25 cellular contexts compared by ENCODE assay signal in the genomic region with DNA sequence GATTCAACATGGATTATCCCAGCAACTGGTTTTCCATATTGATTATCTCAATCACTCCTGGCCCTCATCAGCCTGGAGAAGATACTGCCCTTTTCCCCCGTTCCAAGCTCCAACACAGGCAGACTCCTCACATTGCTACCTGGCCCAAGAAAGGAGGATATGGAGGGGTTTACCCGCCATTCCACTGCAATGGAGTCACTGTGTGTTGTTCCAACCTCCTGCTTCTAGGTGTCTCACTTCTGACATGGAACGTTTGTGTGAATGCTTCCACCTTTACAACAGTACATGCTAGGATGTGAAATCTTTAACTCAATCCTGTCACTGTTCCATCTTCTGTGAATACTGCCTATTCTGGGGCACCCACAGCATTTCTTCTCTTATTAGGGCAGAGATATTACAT. TPM values are rescaled to one million over a fixed set of nuclear protein-coding genes. Genes with fewer than 3 reads are reported as not detected.
DNase-seq lines count a peak whose midpoint lies in the region; ATAC-seq, FAIRE-seq and TF ChIP-seq lines count a peak whose summit lies in the region.
"Had no signal": no experiment of that assay in that cellular context is flagged by ENCODE, and none has a peak within 500 bp of the region (broad histone marks: within the 10 kb centered on the region; RNA-seq: fewer than 3 reads in every experiment).

No MANE protein-coding gene starts in this region.

- no peak overlapping the region for H3K4me3 Mint-ChIP-seq in GM23338
- H3K4me3 Mint-ChIP-seq in naive thymus-derived CD8-positive, alpha-beta T cell = no peak overlapping the region
- H3K4me3 Mint-ChIP-seq: CD14-positive monocyte; CD4-positive, alpha-beta T cell; CD8-positive, alpha-beta memory T cell; H9; HFFc6 had no signal

- no peaks in the 10 kb centered on the region for H3K36me3 ChIP-seq in GM23338 (ENCODE audit: insufficient read depth)
- H3K36me3 ChIP-seq in K562 (ENCODE audit: control insufficient read depth, insufficient read depth, low read length) = no peaks in the 10 kb centered on the region
- no peaks in the 10 kb centered on the region for H3K36me3 ChIP-seq in mesendoderm (ENCODE audit: control insufficient read depth, insufficient read depth, low read length)
- H3K36me3 ChIP-seq: BE2C had no signal

- no peaks in the 10 kb centered on the region for H3F3A ChIP-seq in GM23338 (replicated peaks; ENCODE audit: low read depth)

- no peak overlapping the region for H2BK120ac ChIP-seq in mesendoderm (ENCODE audit: low read depth, low read length)

- H3K4ac ChIP-seq in mesendoderm (ENCODE audit: low read depth, low read length) = no peak overlapping the region

- H3K4me2 ChIP-seq in GM23338 (no peak overlapping the region), K562 (ENCODE audit: insufficient read depth, low read length) (no peak overlapping the region), mesendoderm (ENCODE audit: low read length) (no peak overlapping the region)
- H3K4me2 ChIP-seq: A549; BLaER1 treated with 17β-estradiol and CSF1 and Interleukin-3, amounts not matched to agents 10 nM and 100 nM had no signal

- H3K4me1 ChIP-seq in GM23338 (ENCODE audit: insufficient read depth) (no peaks in the 10 kb centered on the region), K562 (replicated peaks in 1 of 2; ENCODE audit: control insufficient read depth in 2 of 2, insufficient read depth in 2 of 2, low read length in 2 of 2) (no peaks in the 10 kb centered on the region), mesendoderm (ENCODE audit: control insufficient read depth, low read depth, low read length) (no peaks in the 10 kb centered on the region)
- H3K4me1 ChIP-seq: A549; BE2C; BLaER1 treated with 17β-estradiol and CSF1 and Interleukin-3, amounts not matched to agents 10 nM and 100 nM had no signal

- TF ChIP-seq CTCF in GM23338 (conservative IDR thresholded peaks at IDR 0.05; ENCODE audit: low read depth in 2 of 2) (peak in 1 of 2 experiments; percentile 21; a peak in 2 of 4 replicates), K562 (IDR thresholded peaks at IDR 0.05 in 2 of 3, conservative IDR thresholded peaks at IDR 0.05 in 1 of 3; ENCODE audit: insufficient read depth in 2 of 3, low read depth in 1 of 3, low read length in 3 of 3) (no peak)

- H3K9ac ChIP-seq in K562 (ENCODE audit: insufficient read depth in 1 of 2, low read depth in 2 of 2, low read length in 2 of 2) (no peak overlapping the region), mesendoderm (ENCODE audit: low read length) (no peak overlapping the region)
- H3K9ac ChIP-seq: BLaER1 treated with 17β-estradiol and CSF1 and Interleukin-3, amounts not matched to agents 10 nM and 100 nM had no signal

- H2BK15ac ChIP-seq in mesendoderm (replicated peaks; ENCODE audit: low read depth) = no peak overlapping the region

- no peak for TF ChIP-seq EP300 in K562 (IDR thresholded peaks at IDR 0.05; ENCODE audit: low read length)

- CTCF ChIA-PET in K562 (lab: Yijun Ruan, JAX; ENCODE audit: low intra/inter-chr PET ratio) = no interaction called here

- H2AFZ ChIP-seq in GM23338 = no peak overlapping the region
- no peak overlapping the region for H2AFZ ChIP-seq in K562 (ENCODE audit: low read depth, low read length)

- H3K4me1 Mint-ChIP-seq in GM23338 = peaks cover 5% of the 10 kb centered on the region; the same call in 1 of the 3 replicates
- peaks cover 0 to 1% (median 0%) of the 10 kb centered on the region in 4 donors for H3K4me1 Mint-ChIP-seq in naive thymus-derived CD8-positive, alpha-beta T cell
- H3K4me1 Mint-ChIP-seq: CD14-positive monocyte; CD8-positive, alpha-beta memory T cell had no signal

- H4K5ac ChIP-seq in mesendoderm (ENCODE audit: low read length) = no peak overlapping the region

- H3K9me1 ChIP-seq in K562 (ENCODE audit: control insufficient read depth, insufficient read depth, low read length) = no peaks in the 10 kb centered on the region

- H3K79me2 ChIP-seq in GM23338 (replicated peaks; ENCODE audit: insufficient read depth) (no peaks in the 10 kb centered on the region), K562 (ENCODE audit: control insufficient read depth, insufficient read depth, low read length) (no peaks in the 10 kb centered on the region), mesendoderm (ENCODE audit: control insufficient read depth, insufficient read depth, low read length) (no peaks in the 10 kb centered on the region)

- WGBS in K562 (ENCODE audit: insufficient coverage, low coverage, missing lambda C conversion rate) = 48% methylated on average over 3 of the region's 3 CpGs
- no CpG with 5 or more reads among the region's 3 CpGs for WGBS in mesendoderm (ENCODE audit: extremely low coverage, insufficient coverage, low lambda C conversion rate)

- no peaks in the 10 kb centered on the region for H3K27me3 Mint-ChIP-seq in GM23338 (ENCODE audit: insufficient read depth, low read depth, poor library complexity)
- H3K27me3 Mint-ChIP-seq in naive thymus-derived CD8-positive, alpha-beta T cell = no peaks in the 10 kb centered on the region
- H3K27me3 Mint-ChIP-seq: CD4-positive, alpha-beta T cell; CD8-positive, alpha-beta memory T cell had no signal

- H4K20me1 ChIP-seq in GM23338 (replicated peaks; ENCODE audit: insufficient read depth) = no peaks in the 10 kb centered on the region; the same call in 1 of the 2 replicates
- no peaks in the 10 kb centered on the region for H4K20me1 ChIP-seq in K562 (replicated peaks; ENCODE audit: control insufficient read depth, insufficient read depth, low read length)
- H4K20me1 ChIP-seq: BLaER1 treated with 17β-estradiol and CSF1 and Interleukin-3, amounts not matched to agents 10 nM and 100 nM had no signal

- no peak for TF ChIP-seq POLR2A in GM12891 (IDR thresholded peaks at IDR 0.05; ENCODE audit: low read depth, low read length)
- TF ChIP-seq POLR2A in K562 (conservative IDR thresholded peaks at IDR 0.05) = no peak

- POLR2A ChIA-PET in K562 (lab: Yijun Ruan, JAX) = no interaction called here
- POLR2A ChIA-PET in naive thymus-derived CD8-positive, alpha-beta T cell (lab: Charles Lee) = no interaction called here

- no peaks in the 10 kb centered on the region for H3K36me3 Mint-ChIP-seq in GM23338 (ENCODE audit: low read depth)
- peaks cover 0 to 4% (median 0%) of the 10 kb centered on the region in 3 donors for H3K36me3 Mint-ChIP-seq in naive thymus-derived CD8-positive, alpha-beta T cell
- H3K36me3 Mint-ChIP-seq: CD14-positive monocyte had no signal

- no peak for TF ChIP-seq RAD21 in K562 (CRISPR knock-in tag; conservative IDR thresholded peaks at IDR 0.05 in 1 of 2, IDR thresholded peaks at IDR 0.05 in 1 of 2)

- no peak overlapping the region for H3K27ac ChIP-seq in GM23338 (ENCODE audit: low read depth)
- no peak overlapping the region for H3K27ac ChIP-seq in K562 (ENCODE audit: extremely low read depth, low read depth, low read length)
- no peak overlapping the region for H3K27ac ChIP-seq in mesendoderm (ENCODE audit: low read depth, low read length)
- H3K27ac ChIP-seq: A549; BLaER1 treated with 17β-estradiol and CSF1 and Interleukin-3, amounts not matched to agents 10 nM and 100 nM had no signal

- H3K79me1 ChIP-seq in mesendoderm (ENCODE audit: low read length) = no peaks in the 10 kb centered on the region

- H3K9me2 ChIP-seq in GM23338 (ENCODE audit: insufficient read depth) = no peaks in the 10 kb centered on the region

- intact Hi-C loops in K562 (cut with micrococcal nuclease) = no loop called here

- H2BK5ac ChIP-seq in mesendoderm (ENCODE audit: low read length) = no peak overlapping the region

- no peaks in the 10 kb centered on the region for H3K9me3 ChIP-seq in K562 (replicated peaks; ENCODE audit: control insufficient read depth, insufficient read depth, low read depth, low read length)
- H3K9me3 ChIP-seq: A549; BE2C; BLaER1 treated with 17β-estradiol and CSF1 and Interleukin-3, amounts not matched to agents 10 nM and 100 nM had no signal

- H3K4me3 ChIP-seq in GM23338 (no peak overlapping the region), K562 (no peak overlapping the region), mesendoderm (ENCODE audit: low read length) (no peak overlapping the region)
- H3K4me3 ChIP-seq: A549; BLaER1 treated with 17β-estradiol and CSF1 and Interleukin-3, amounts not matched to agents 10 nM and 100 nM; GM12878 had no signal

- in situ Hi-C loops in K562 (cut with MboI) = no loop called here

- no peak overlapping the region for H3K27ac Mint-ChIP-seq in GM23338
- no peak overlapping the region for H3K27ac Mint-ChIP-seq in naive thymus-derived CD8-positive, alpha-beta T cell
- H3K27ac Mint-ChIP-seq: CD14-positive monocyte; CD4-positive, alpha-beta T cell; CD8-positive, alpha-beta memory T cell; H9; HFFc6 had no signal

- H4K8ac ChIP-seq in mesendoderm (ENCODE audit: low read depth, low read length) = no peak overlapping the region

- no peaks in the 10 kb centered on the region for H3K9me3 Mint-ChIP-seq in GM23338
- no peaks in the 10 kb centered on the region for H3K9me3 Mint-ChIP-seq in naive thymus-derived CD8-positive, alpha-beta T cell
- H3K9me3 Mint-ChIP-seq: CD14-positive monocyte; CD4-positive, alpha-beta T cell; CD8-positive, alpha-beta memory T cell; H9; HFFc6 had no signal

- BruUV-seq in K562 (replicated peaks; lab: Mats Ljungman, UMichigan) = no TSS peak

- H3K27me3 ChIP-seq in GM23338 (ENCODE audit: insufficient read depth) (no peaks in the 10 kb centered on the region), K562 (ENCODE audit: control insufficient read depth in 2 of 2, insufficient read depth in 2 of 2, low read length in 2 of 2) (no peaks in the 10 kb centered on the region), mesendoderm (ENCODE audit: insufficient read depth, low read length, poor library complexity) (no peaks in the 10 kb centered on the region)
- H3K27me3 ChIP-seq: BE2C; BLaER1 treated with 17β-estradiol and CSF1 and Interleukin-3, amounts not matched to agents 10 nM and 100 nM had no signal

- ATAC-seq in GM23338 = peak; percentile 51
- ATAC-seq in K562 = peak; percentile 58; the same call in 2 of the 3 replicates
- ATAC-seq in naive thymus-derived CD8-positive, alpha-beta T cell = no peak
- no peak for ATAC-seq in HG03095 (IDR thresholded peaks at IDR 0.05; ENCODE audit: unreplicated experiment)
- ATAC-seq in HG03342 (IDR thresholded peaks at IDR 0.05; ENCODE audit: unreplicated experiment) = no peak
- ATAC-seq: A549, GM12878 had no signal

- H3K23ac ChIP-seq in mesendoderm (ENCODE audit: low read length) = no peak overlapping the region

- no peak overlapping the region for H3K56ac ChIP-seq in mesendoderm (ENCODE audit: low read length)

- DNase-seq in GM12891 (ENCODE audit: insufficient read length, low spot score) = no peak
- peak; percentile 22 for DNase-seq in GM23338 (ENCODE audit: low spot score)
- DNase-seq in K562 (ENCODE audit: extremely low read depth in 1 of 4, low spot score in 3 of 4) = no peak
- DNase-seq in mesendoderm = peak; percentile 31
- no peak for DNase-seq in naive thymus-derived CD8-positive, alpha-beta T cell
- DNase-seq: 8988T; ACHN; AML-193; BE2C; CD4-positive, alpha-beta T cell; CD8-positive, alpha-beta memory T cell; DMS 273 treated with DMSO at 0.1 percent for 48 hours; DMS79; EL; GDM1; H9; HFFc6 had no signal

- FAIRE-seq in GM12891 (lab: Jason Lieb, UNC) (peak; percentile 56), K562 (lab: Jason Lieb, UNC) (no peak)
- FAIRE-seq: A549, D721Med, GM12878, GM18507 had no signal

- H3K18ac ChIP-seq in mesendoderm (ENCODE audit: low read length) = no peak overlapping the region

- H2AK5ac ChIP-seq in mesendoderm (ENCODE audit: low read length) = no peak overlapping the region

RNA-seq across cellular contexts. Expression of a gene that starts 58.1 kb away (rescaled TPM):
- 27.4 TPM for polyA plus RNA-seq in GM12891 (2012; ENCODE audit: low read depth, missing spikeins)
- 155 and 157 TPM in 2 replicates for total RNA-seq in GM23338 (2014; rRNA removed; shearing (Covaris generic))
- polyA plus RNA-seq in GM23338 (2016; fragmentation: Nextera tagmentation; extraction: Ambion mirVana) (62.7 and 67.9 TPM in 2 replicates), K562 (2011; rRNA removed) (121 and 127 TPM in 2 replicates), K562 (2014; fragmentation: Illumina TruSeq; extraction: Trizol) (60.8 and 67.7 TPM in 2 replicates), K562 (2014; fragmentation: Nextera tagmentation; extraction: Ambion mirVana) (10 to 100 TPM; 30.2 to 36.7 TPM), K562 (2014; rRNA removed) (130 and 142 TPM in 2 replicates)
- total RNA-seq in K562 (2011; cell fraction: chromatin; rRNA removed; ENCODE audit: low replicate concordance) = 113 and 316 TPM in 2 replicates
- total RNA-seq in K562 (2011; cell fraction: nucleolus; rRNA removed) = 99.9 and 122 TPM in 2 replicates
- 188 and 269 TPM in 2 replicates for total RNA-seq in K562 (2011; cell fraction: nucleoplasm; rRNA removed)
- total RNA-seq in K562 (2014; rRNA removed) (61.1 and 63.8 TPM in 2 replicates), K562 (2014; rRNA removed; fragmentation: Illumina TruSeq; extraction: Trizol) (69.3 and 74.5 TPM in 2 replicates), K562 (2015; rRNA removed; fragmentation: Illumina TruSeq; extraction: Trizol) (55.9 and 56.2 TPM in 2 replicates), K562 (2021) (65.0 and 66.0 TPM in 2 replicates)
- 16.1 and 37.4 TPM in 2 replicates for polyA plus RNA-seq in K562 (2011; cell fraction: cytosol; rRNA removed)
- 313 and 349 TPM in 2 replicates for polyA plus RNA-seq in K562 (2011; cell fraction: nucleus; rRNA removed)
- 55.8 and 60.0 TPM in 2 replicates for polyA plus RNA-seq in K562 (2012)
- 58.1 and 85.0 TPM in 2 replicates for polyA minus RNA-seq in K562 (2011; rRNA and poly(A)+ RNA removed)
- polyA minus RNA-seq in K562 (2011; cell fraction: cytosol; rRNA and poly(A)+ RNA removed) = 22.3 and 29.2 TPM in 2 replicates
- polyA minus RNA-seq in K562 (2011; cell fraction: nucleus; rRNA and poly(A)+ RNA removed) = 128 and 197 TPM in 2 replicates
- 81.2 TPM for polyA plus RNA-seq in mesendoderm (2013, experiment 1 of 2)
- polyA plus RNA-seq in mesendoderm (2013, experiment 2 of 2) = 82.0 TPM
- total RNA-seq in naive thymus-derived CD8-positive, alpha-beta T cell = 10 to 100 TPM; 49.6 to 51.3 TPM
- 10 to 100 TPM in 1 of 3 donors, 1 to 10 TPM in 2; 6.7 to 12.0 (median 9.4) TPM for polyA plus RNA-seq in naive thymus-derived CD8-positive, alpha-beta T cell

Comparison
In these comparisons a context has a peak if more than half of its experiments do, and no peak if none do; other contexts are left out.
1. DNase-seq: peak in GM23338 (single experiment) and mesendoderm (single experiment); none in GM12891 (single experiment), K562 (0 of 4) and naive thymus-derived CD8-positive, alpha-beta T cell (0 of 10).
2. ATAC-seq: peak in GM23338 (single experiment) and K562 (single experiment); none in naive thymus-derived CD8-positive, alpha-beta T cell (0 of 2), HG03095 (single experiment) and HG03342 (single experiment).